ENCODE assay signal across 8 cellular contexts in the genomic region with DNA sequence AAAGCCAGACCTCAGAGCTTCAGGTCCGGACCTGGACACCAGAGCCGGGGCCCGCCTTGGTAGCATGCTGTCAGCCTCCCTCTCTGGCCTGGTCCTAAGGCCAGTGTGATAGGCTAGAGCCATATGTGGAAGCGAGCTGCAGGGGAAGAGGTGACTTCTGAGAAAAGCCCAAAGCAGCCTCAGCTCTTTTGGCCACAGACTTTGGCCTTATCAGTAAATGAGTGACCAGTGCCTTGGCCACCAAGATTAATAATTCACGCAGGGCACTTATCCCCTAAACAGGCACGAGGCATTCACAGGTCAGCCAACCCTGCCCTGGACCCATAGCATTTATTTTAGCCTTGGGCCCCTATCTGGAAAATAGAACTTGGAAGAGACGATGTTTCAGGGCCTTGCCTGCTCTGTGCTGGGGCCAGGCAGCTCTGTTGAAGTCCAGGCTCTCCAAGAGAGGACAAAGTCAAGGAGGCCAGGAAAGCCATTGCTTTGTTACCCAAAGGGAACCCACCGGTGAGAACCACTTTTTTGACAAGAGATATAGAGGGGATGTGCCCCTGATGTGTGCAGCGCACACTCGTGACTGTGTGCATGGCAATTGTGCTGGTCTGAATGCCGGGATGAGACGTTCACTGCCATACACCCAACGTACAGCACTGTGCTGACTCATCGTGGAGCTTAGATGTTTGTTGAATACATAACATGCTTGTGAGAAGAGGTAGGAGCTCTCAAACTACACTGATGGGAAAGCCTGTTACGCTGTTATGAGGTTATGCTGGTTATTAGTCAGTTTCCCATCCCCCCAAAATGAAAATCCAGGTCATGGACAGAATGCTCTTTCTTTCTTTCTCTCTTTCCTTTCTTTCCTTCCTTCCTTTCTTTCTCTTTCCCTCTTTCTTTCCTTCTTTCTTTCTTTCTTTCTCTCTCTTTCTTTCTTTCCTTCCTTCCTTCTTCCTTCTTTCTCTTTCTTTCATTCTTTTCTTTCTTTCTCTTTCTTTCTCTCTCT. TPM values are rescaled to one million over a fixed set of nuclear protein-coding genes. Genes with fewer than 3 reads are reported as not detected.
DNase-seq lines count a peak whose midpoint lies in the region; ATAC-seq and TF ChIP-seq lines count a peak whose summit lies in the region.

No MANE protein-coding gene starts in this region.

- H3K4me1 ChIP-seq in colonic mucosa: no peaks in the 10 kb centered on the region

- H3K9ac ChIP-seq in colonic mucosa (ENCODE audit: low read depth in 2 of 2, low read length in 2 of 2): no peak overlapping the region

- H3K4me3 ChIP-seq in epithelial cell of proximal tubule (ENCODE audit: low read depth, low read length) (no peak overlapping the region), colonic mucosa (no peak overlapping the region)

- H3K27me3 ChIP-seq in colonic mucosa: no peaks in the 10 kb centered on the region

- no peak overlapping the region for H3K27ac Mint-ChIP-seq in endothelial cell (ENCODE audit: unreplicated experiment)

- H3K36me3 Mint-ChIP-seq in endothelial cell (ENCODE audit: low read depth, unreplicated experiment): no peaks in the 10 kb centered on the region

- intact Hi-C loops in colonic mucosa (cut with DNase I): loop anchor here (5.0 kb wide), 1 partner anchor 52 kb away; no protein-coding TSS in a partner anchor

- H3K9me3 Mint-ChIP-seq in endothelial cell (ENCODE audit: unreplicated experiment): no peaks in the 10 kb centered on the region

- H3K4me1 Mint-ChIP-seq in endothelial cell (ENCODE audit: unreplicated experiment): peaks cover 14% of the 10 kb centered on the region

- DNase-seq in AG08396 (ENCODE audit: low spot score) (peak; percentile 78), NCI-H510A treated with DMSO at 0.1 percent for 48 hours (lab: John Stamatoyannopoulos, UW) (peak; percentile 20), epithelial cell of proximal tubule (ENCODE audit: low read depth) (peak; percentile 85), endothelial cell (ENCODE audit: low spot score) (no peak), colonic mucosa (no peak)

- no peak for TF ChIP-seq CTCF in epithelial cell of proximal tubule (conservative IDR thresholded peaks at IDR 0.05; ENCODE audit: low read depth, low read length)
- TF ChIP-seq CTCF in endothelial cell (IDR thresholded peaks at IDR 0.05; ENCODE audit: unreplicated experiment): no peak
- TF ChIP-seq CTCF in colonic mucosa (IDR thresholded peaks at IDR 0.05): no peak

- H3K9me3 ChIP-seq in colonic mucosa: no peaks in the 10 kb centered on the region

- no peak overlapping the region for H3K4me3 Mint-ChIP-seq in endothelial cell (ENCODE audit: unreplicated experiment)

- ATAC-seq in GM19395 (IDR thresholded peaks at IDR 0.05; ENCODE audit: unreplicated experiment) (peak; percentile 84), GM18519 (IDR thresholded peaks at IDR 0.05; ENCODE audit: low FRiP score, unreplicated experiment) (no peak), HG02571 (IDR thresholded peaks at IDR 0.05; ENCODE audit: unreplicated experiment) (no peak)

- H3K27ac ChIP-seq in colonic mucosa: no peak overlapping the region

- no peaks in the 10 kb centered on the region for H3K36me3 ChIP-seq in colonic mucosa

- H3K27me3 Mint-ChIP-seq in endothelial cell (ENCODE audit: unreplicated experiment): peaks cover 4% of the 10 kb centered on the region

RNA-seq across cellular contexts. Expression of a gene that starts 5.0 kb away (rescaled TPM):
- total RNA-seq in epithelial cell of proximal tubule (not detected in 2 replicates), endothelial cell (ENCODE audit: unreplicated experiment) (not detected), colonic mucosa (not detected)

RNA-seq across cellular contexts. Expression of a gene that starts 21.3 kb away (rescaled TPM):
- total RNA-seq in epithelial cell of proximal tubule: not detected in 2 replicates
- not detected for total RNA-seq in endothelial cell (ENCODE audit: unreplicated experiment)
- not detected for total RNA-seq in colonic mucosa

RNA-seq across cellular contexts. Expression of a gene that starts 21.5 kb away (rescaled TPM):
- total RNA-seq in epithelial cell of proximal tubule (17.1 and 19.6 TPM in 2 replicates), endothelial cell (ENCODE audit: unreplicated experiment) (21.8 TPM), colonic mucosa (10 to 100 TPM in 1 of 2 donors, 1 to 10 TPM in 1; 9.1 to 10.1 TPM)

RNA-seq across cellular contexts. Expression of a gene that starts 27.7 kb away (rescaled TPM):
- total RNA-seq in epithelial cell of proximal tubule (252 and 266 TPM in 2 replicates), endothelial cell (ENCODE audit: unreplicated experiment) (137 TPM), colonic mucosa (100 to 1,000 TPM; 137 to 185 TPM)

RNA-seq across cellular contexts. Expression of a gene that starts 30.2 kb away (rescaled TPM):
- total RNA-seq in epithelial cell of proximal tubule (9.2 and 12.9 TPM in 2 replicates), endothelial cell (ENCODE audit: unreplicated experiment) (1.4 TPM), colonic mucosa (10 to 100 TPM; 14.7 to 34.0 TPM)

Comparison
In these comparisons a context has a peak if more than half of its experiments do, and no peak if none do; other contexts are left out.
1. DNase-seq: peak in AG08396 (single experiment), NCI-H510A treated with DMSO at 0.1 percent for 48 hours (single experiment) and epithelial cell of proximal tubule (single experiment); none in endothelial cell (single experiment) and colonic mucosa (single experiment).